ENCODE assay signal across 19 cellular contexts in genomic region chr5:178332096-178332780, GRCh38.
A peak's percentile ranks its signal among the peaks of the same experiment; 100 is the strongest.
DNase-seq lines count a peak whose midpoint lies in the region; ATAC-seq and TF ChIP-seq lines count a peak whose summit lies in the region.
"Had no signal": no experiment of that assay in that cellular context is flagged by ENCODE, and none has a peak within 500 bp of the region (broad histone marks: within the 10 kb centered on the region; RNA-seq: fewer than 3 reads in every experiment).

No MANE protein-coding gene starts in this region.

- no peak overlapping the region for H3K4me3 Mint-ChIP-seq in activated CD8-positive, alpha-beta T cell treated with anti-CD3 and anti-CD28 coated beads, Interleukin-2, amount 10 ng/mL, durations not matched to agents 7 days and 5 days
- H3K4me3 Mint-ChIP-seq in activated CD8-positive, alpha-beta T cell treated with anti-CD3 and anti-CD28 coated beads for 36 hours: no peak overlapping the region
- no peak overlapping the region for H3K4me3 Mint-ChIP-seq in nephron progenitor cell
- no peak overlapping the region for H3K4me3 Mint-ChIP-seq in glutamatergic neuron (ENCODE audit: unreplicated experiment)
- H3K4me3 Mint-ChIP-seq: activated CD4-positive, alpha-beta T cell treated with anti-CD3 and anti-CD28 coated beads, Interleukin-2, amount 10 ng/mL, durations not matched to agents 24 days and 14 days; activated naive CD8-positive, alpha-beta T cell treated with anti-CD3 and anti-CD28 coated beads, Interleukin-2, amount 10 ng/mL, durations not matched to agents 7 days and 5 days; activated T-cell treated with anti-CD3 and anti-CD28 coated beads, Interleukin-2, amount 50 U/mL, for 24 hours; CD4-positive, alpha-beta T cell; neural progenitor cell had no signal

- peak overlapping the region; percentile 76 to 94 (median 85) for H3K27ac ChIP-seq in heart left ventricle
- H3K27ac ChIP-seq in vagina: peak overlapping the region; percentile 34
- H3K27ac ChIP-seq: 22Rv1, neural progenitor cell had no signal

- H3K4me1 ChIP-seq in heart left ventricle (peaks cover 0 to 31% (median 19%) of the 10 kb centered on the region in 12 donors), vagina (peaks cover 22% of the 10 kb centered on the region)

- TF ChIP-seq POLR2A in heart left ventricle (IDR thresholded peaks at IDR 0.05) (no peak), vagina (IDR thresholded peaks at IDR 0.05) (no peak)

- TF ChIP-seq CTCF in activated CD8-positive, alpha-beta T cell treated with anti-CD3 and anti-CD28 coated beads for 36 hours (IDR thresholded peaks at IDR 0.05): no peak
- no peak for TF ChIP-seq CTCF in heart left ventricle (IDR thresholded peaks at IDR 0.05)
- no peak for TF ChIP-seq CTCF in nephron progenitor cell (IDR thresholded peaks at IDR 0.05)
- no peak for TF ChIP-seq CTCF in vagina (IDR thresholded peaks at IDR 0.05)
- no peak for TF ChIP-seq CTCF in glutamatergic neuron (IDR thresholded peaks at IDR 0.05; ENCODE audit: partially characterized antibody, unreplicated experiment)

- peak overlapping the region; percentile 2 for H3K27ac Mint-ChIP-seq in activated CD8-positive, alpha-beta T cell treated with anti-CD3 and anti-CD28 coated beads, Interleukin-2, amount 10 ng/mL, durations not matched to agents 7 days and 5 days
- no peak overlapping the region for H3K27ac Mint-ChIP-seq in activated CD8-positive, alpha-beta T cell treated with anti-CD3 and anti-CD28 coated beads for 36 hours
- H3K27ac Mint-ChIP-seq in nephron progenitor cell (peak overlapping the region; percentile 94), glutamatergic neuron (ENCODE audit: unreplicated experiment) (no peak overlapping the region)
- H3K27ac Mint-ChIP-seq: activated CD4-positive, alpha-beta T cell treated with anti-CD3 and anti-CD28 coated beads, Interleukin-2, amount 10 ng/mL, durations not matched to agents 24 days and 14 days; activated naive CD8-positive, alpha-beta T cell treated with anti-CD3 and anti-CD28 coated beads, Interleukin-2, amount 10 ng/mL, durations not matched to agents 7 days and 5 days; activated T-cell treated with anti-CD3 and anti-CD28 coated beads, Interleukin-2, amount 50 U/mL, for 24 hours; CD4-positive, alpha-beta T cell had no signal

- no peaks in the 10 kb centered on the region for H3K36me3 Mint-ChIP-seq in activated CD8-positive, alpha-beta T cell treated with anti-CD3 and anti-CD28 coated beads, Interleukin-2, amount 10 ng/mL, durations not matched to agents 7 days and 5 days (ENCODE audit: low read depth)
- no peaks in the 10 kb centered on the region for H3K36me3 Mint-ChIP-seq in activated CD8-positive, alpha-beta T cell treated with anti-CD3 and anti-CD28 coated beads for 36 hours (ENCODE audit: low read depth)
- no peaks in the 10 kb centered on the region for H3K36me3 Mint-ChIP-seq in nephron progenitor cell (ENCODE audit: low read depth)
- H3K36me3 Mint-ChIP-seq in glutamatergic neuron (ENCODE audit: unreplicated experiment): no peaks in the 10 kb centered on the region
- H3K36me3 Mint-ChIP-seq: activated naive CD8-positive, alpha-beta T cell treated with anti-CD3 and anti-CD28 coated beads, Interleukin-2, amount 10 ng/mL, durations not matched to agents 7 days and 5 days; neural progenitor cell had no signal

- POLR2A ChIA-PET in activated CD8-positive, alpha-beta T cell treated with anti-CD3 and anti-CD28 coated beads, Interleukin-2, amount 10 ng/mL, durations not matched to agents 7 days and 5 days (lab: Charles Lee): no interaction called here
- POLR2A ChIA-PET in activated CD8-positive, alpha-beta T cell treated with anti-CD3 and anti-CD28 coated beads for 36 hours (lab: Charles Lee): no interaction called here

- no peaks in the 10 kb centered on the region for H3K9me3 ChIP-seq in heart left ventricle
- H3K9me3 ChIP-seq in vagina: no peaks in the 10 kb centered on the region

- H3K4me3 ChIP-seq in heart left ventricle: no peak overlapping the region
- no peak overlapping the region for H3K4me3 ChIP-seq in vagina
- H3K4me3 ChIP-seq: neural progenitor cell had no signal

- H3K27me3 ChIP-seq in heart left ventricle (no peaks in the 10 kb centered on the region), vagina (no peaks in the 10 kb centered on the region)
- H3K27me3 ChIP-seq: neural progenitor cell had no signal

- no peaks in the 10 kb centered on the region for H3K27me3 Mint-ChIP-seq in activated CD8-positive, alpha-beta T cell treated with anti-CD3 and anti-CD28 coated beads, Interleukin-2, amount 10 ng/mL, durations not matched to agents 7 days and 5 days (ENCODE audit: low read depth)
- H3K27me3 Mint-ChIP-seq in activated CD8-positive, alpha-beta T cell treated with anti-CD3 and anti-CD28 coated beads for 36 hours: no peaks in the 10 kb centered on the region
- peaks cover 17% of the 10 kb centered on the region for H3K27me3 Mint-ChIP-seq in nephron progenitor cell (ENCODE audit: low read depth, poor library complexity)
- peaks cover 10% of the 10 kb centered on the region for H3K27me3 Mint-ChIP-seq in glutamatergic neuron (ENCODE audit: unreplicated experiment)
- H3K27me3 Mint-ChIP-seq: activated CD4-positive, alpha-beta T cell treated with anti-CD3 and anti-CD28 coated beads, Interleukin-2, amount 10 ng/mL, durations not matched to agents 24 days and 14 days; activated T-cell treated with anti-CD3 and anti-CD28 coated beads, Interleukin-2, amount 50 U/mL, for 24 hours; CD4-positive, alpha-beta T cell had no signal

- 56 to 65% (median 62%) methylated on average over 11 to 12 of the region's 12 CpGs for WGBS in heart left ventricle, 4 donors

- ATAC-seq in activated CD8-positive, alpha-beta T cell treated with anti-CD3 and anti-CD28 coated beads, Interleukin-2, amount 10 ng/mL, durations not matched to agents 7 days and 5 days: no peak
- no peak for ATAC-seq in activated CD8-positive, alpha-beta T cell treated with anti-CD3 and anti-CD28 coated beads for 36 hours
- ATAC-seq in heart left ventricle: peak in 2 of 4 donors; percentile 0 to 1

- no peaks in the 10 kb centered on the region for H3K36me3 ChIP-seq in heart left ventricle
- H3K36me3 ChIP-seq in vagina: no peaks in the 10 kb centered on the region
- H3K36me3 ChIP-seq: neural progenitor cell had no signal

- H3K4me1 Mint-ChIP-seq in activated CD8-positive, alpha-beta T cell treated with anti-CD3 and anti-CD28 coated beads, Interleukin-2, amount 10 ng/mL, durations not matched to agents 7 days and 5 days (ENCODE audit: low read depth): peaks cover 10% of the 10 kb centered on the region
- peaks cover 5% of the 10 kb centered on the region for H3K4me1 Mint-ChIP-seq in activated CD8-positive, alpha-beta T cell treated with anti-CD3 and anti-CD28 coated beads for 36 hours (ENCODE audit: low read depth)
- H3K4me1 Mint-ChIP-seq in nephron progenitor cell: peaks cover 76% of the 10 kb centered on the region
- H3K4me1 Mint-ChIP-seq in glutamatergic neuron (ENCODE audit: low read depth, unreplicated experiment): peaks cover 13% of the 10 kb centered on the region

- DNase-seq in activated CD8-positive, alpha-beta T cell treated with anti-CD3 and anti-CD28 coated beads, Interleukin-2, amount 10 ng/mL, durations not matched to agents 7 days and 5 days: no peak
- DNase-seq in activated CD8-positive, alpha-beta T cell treated with anti-CD3 and anti-CD28 coated beads for 36 hours: no peak
- DNase-seq in heart left ventricle (peak in 2 of 5 donors; percentile 5 to 27), nephron progenitor cell (peak; percentile 30), vagina (ENCODE audit: extremely low spot score in 2 of 2) (no peak), RPMI8226 (no peak), glutamatergic neuron (no peak)
- no peak for DNase-seq in activated T-cell treated with anti-CD3 and anti-CD28 coated beads, Interleukin-2, amount 50 U/mL, for 48 hours
- DNase-seq: activated CD4-positive, alpha-beta T cell treated with anti-CD3 and anti-CD28 coated beads, Interleukin-2, amount 10 ng/mL, durations not matched to agents 24 days and 14 days; activated naive CD8-positive, alpha-beta T cell treated with anti-CD3 and anti-CD28 coated beads, Interleukin-2, amount 10 ng/mL, durations not matched to agents 7 days and 5 days; activated T-cell treated with anti-CD3 and anti-CD28 coated beads, Interleukin-2, amount 50 U/mL, for 24 hours; CD4-positive, alpha-beta T cell; H7; NK-92 treated with Interleukin-12 subunit alpha and Interleukin-12 subunit beta, amount 100 ng/mL, for 24 hours; SIG-M5; stimulated activated naive CD4-positive, alpha-beta T cell; T1000 had no signal

- no peaks in the 10 kb centered on the region for H3K9me3 Mint-ChIP-seq in activated CD8-positive, alpha-beta T cell treated with anti-CD3 and anti-CD28 coated beads, Interleukin-2, amount 10 ng/mL, durations not matched to agents 7 days and 5 days (ENCODE audit: insufficient read depth)
- no peaks in the 10 kb centered on the region for H3K9me3 Mint-ChIP-seq in activated CD8-positive, alpha-beta T cell treated with anti-CD3 and anti-CD28 coated beads for 36 hours
- H3K9me3 Mint-ChIP-seq in nephron progenitor cell (no peaks in the 10 kb centered on the region), glutamatergic neuron (ENCODE audit: unreplicated experiment) (peaks cover 7% of the 10 kb centered on the region)
- H3K9me3 Mint-ChIP-seq: activated CD4-positive, alpha-beta T cell treated with anti-CD3 and anti-CD28 coated beads, Interleukin-2, amount 10 ng/mL, durations not matched to agents 24 days and 14 days; activated naive CD8-positive, alpha-beta T cell treated with anti-CD3 and anti-CD28 coated beads, Interleukin-2, amount 10 ng/mL, durations not matched to agents 7 days and 5 days; activated T-cell treated with anti-CD3 and anti-CD28 coated beads, Interleukin-2, amount 50 U/mL, for 24 hours; CD4-positive, alpha-beta T cell; neural progenitor cell had no signal

- CTCF ChIA-PET in activated CD8-positive, alpha-beta T cell treated with anti-CD3 and anti-CD28 coated beads, Interleukin-2, amount 10 ng/mL, durations not matched to agents 7 days and 5 days (lab: Charles Lee): no interaction called here
- CTCF ChIA-PET in activated CD8-positive, alpha-beta T cell treated with anti-CD3 and anti-CD28 coated beads for 36 hours (lab: Charles Lee): no interaction called here

- intact Hi-C loops in activated CD8-positive, alpha-beta T cell treated with anti-CD3 and anti-CD28 coated beads for 36 hours (cut with micrococcal nuclease): no loop called here
- intact Hi-C loops in heart left ventricle (cut with DNase I): loop anchor here in 4 of 10 donors (5.0 kb wide), 2 partner anchors 95 to 215 kb away; no protein-coding TSS in a partner anchor
- intact Hi-C loops in vagina (cut with DNase I): no loop called here

Comparison
In these comparisons a context has a peak if more than half of its experiments do, and no peak if none do; other contexts are left out.
1. H3K27ac Mint-ChIP-seq: peak in activated CD8-positive, alpha-beta T cell treated with anti-CD3 and anti-CD28 coated beads, Interleukin-2, amount 10 ng/mL, durations not matched to agents 7 days and 5 days (single experiment) and nephron progenitor cell (single experiment); none in activated CD8-positive, alpha-beta T cell treated with anti-CD3 and anti-CD28 coated beads for 36 hours (single experiment) and glutamatergic neuron (single experiment).